In genomic region chr19:18322759-18323460, GRCh38 we compare ENCODE assay signal across 8 cellular contexts. TPM values are rescaled to one million over a fixed set of nuclear protein-coding genes. Genes with fewer than 3 reads are reported as not detected.
A peak's percentile ranks its signal among the peaks of the same experiment; 100 is the strongest.
DNase-seq lines count a peak whose midpoint lies in the region; ATAC-seq lines count a peak whose summit lies in the region.

Gene LSM4, minus strand, starts transcription at chr19:18323076. Its CDS starts 56 bp downstream, at chr19:18323020.

- no peaks in the 10 kb centered on the region for H3K9me3 Mint-ChIP-seq in IgD-negative memory B cell

- H3K27me3 ChIP-seq in mononuclear cell (ENCODE audit: insufficient read depth, low read length): no peaks in the 10 kb centered on the region

- H3K4me1 ChIP-seq in mononuclear cell (ENCODE audit: insufficient read depth, low read length): peaks cover 57% of the 10 kb centered on the region

- no peaks in the 10 kb centered on the region for H3K36me3 Mint-ChIP-seq in IgD-negative memory B cell

- peaks cover 27 to 28% (median 27%) of the 10 kb centered on the region in 3 donors for H3K4me1 Mint-ChIP-seq in IgD-negative memory B cell

- peak within 1 kb of the TSS; percentile 85 to 95 (median 95) for H3K27ac Mint-ChIP-seq in IgD-negative memory B cell

- ATAC-seq in GM21529 (IDR thresholded peaks at IDR 0.05; ENCODE audit: unreplicated experiment): peak; percentile 87

- H3K4me3 ChIP-seq in mononuclear cell (ENCODE audit: low read length): peak within 1 kb of the TSS; percentile 76

- H3K9me3 ChIP-seq in mononuclear cell (ENCODE audit: low read depth, low read length): no peaks in the 10 kb centered on the region

- H3K4me3 Mint-ChIP-seq in IgD-negative memory B cell: peak within 1 kb of the TSS; percentile 59 to 93 (median 87)

- DNase-seq in DMS153 treated with DMSO at 0.1 percent for 48 hours (lab: John Stamatoyannopoulos, UW; ENCODE audit: unreplicated experiment) (peak; percentile 99), OCI-M1 (lab: John Stamatoyannopoulos, UW) (peak; percentile 99), activated T-cell treated with anti-CD3 and anti-CD28 coated beads for 24 hours (ENCODE audit: low read depth) (peak; percentile 99), epidermal melanocyte (ENCODE audit: insufficient read length, low spot score) (peak; percentile 99)
- peak; percentile 97 to 99 for DNase-seq in stimulated activated CD8-positive, alpha-beta memory T cell treated with anti-CD3 and anti-CD28 coated beads, Interleukin-4, amount 100 ng/mL, for 1 hour (ENCODE audit: low read depth in 2 of 2, low spot score in 1 of 2)

- no peaks in the 10 kb centered on the region for H3K27me3 Mint-ChIP-seq in IgD-negative memory B cell

RNA-seq across cellular contexts. Expression of gene LSM4, which starts in this region (rescaled TPM):
- 137 TPM for polyA plus RNA-seq in IgD-negative memory B cell
- 62.4 TPM for total RNA-seq in mononuclear cell

Comparison
In these comparisons a context has a peak if more than half of its experiments do, and no peak if none do; other contexts are left out.
1. Peak in every context shown above with its lines: DNase-seq, ATAC-seq and H3K4me3 ChIP-seq.